ENCODE assay signal across 14 cellular contexts in the genomic region with DNA sequence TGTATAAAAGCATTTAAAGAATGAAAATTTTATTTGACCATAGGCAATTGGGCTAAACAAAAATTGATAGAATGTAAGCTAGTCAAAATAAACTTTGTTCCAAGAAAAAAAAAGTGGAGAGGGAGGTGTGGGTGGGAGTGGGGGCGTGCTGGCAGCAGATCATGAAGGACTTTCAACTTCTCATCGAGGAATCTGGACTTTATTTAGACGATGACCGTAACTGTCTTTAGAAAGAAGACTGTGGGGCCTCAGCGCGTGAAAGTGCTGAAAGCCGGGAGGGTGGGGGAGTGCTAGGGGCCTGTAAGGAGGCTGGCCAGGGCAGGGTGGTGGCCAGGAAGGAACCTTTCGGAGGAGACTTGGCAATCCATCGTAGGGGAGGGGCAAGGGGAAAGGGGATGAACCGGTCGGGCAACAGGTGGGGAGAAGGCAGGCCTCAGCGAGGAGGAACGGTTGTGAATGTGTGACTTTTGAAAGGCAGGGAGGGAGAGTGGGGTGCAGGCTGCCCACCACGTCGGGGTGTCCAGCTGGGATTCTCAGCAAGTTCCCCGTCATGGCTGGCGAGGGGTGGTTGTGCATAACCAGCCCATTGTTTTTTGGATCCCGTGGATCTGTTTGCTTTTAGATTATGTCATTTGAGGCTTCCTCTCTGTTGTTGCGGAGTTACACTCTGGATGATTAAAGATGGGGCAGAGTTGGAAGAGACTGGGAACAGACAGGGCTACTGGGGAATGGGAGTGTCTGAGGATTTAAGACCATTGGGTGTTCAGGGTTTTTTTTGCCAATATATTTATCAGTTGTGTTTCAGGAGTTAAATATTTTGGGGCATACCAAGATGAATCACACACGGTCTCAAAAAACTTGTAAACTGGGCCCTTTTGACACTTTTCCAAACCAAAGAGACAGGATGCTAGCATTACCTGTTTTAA. TPM values are rescaled to one million over a fixed set of nuclear protein-coding genes. Genes with fewer than 3 reads are reported as not detected.
A peak's percentile ranks its signal among the peaks of the same experiment; 100 is the strongest.
DNase-seq lines count a peak whose midpoint lies in the region; ATAC-seq and TF ChIP-seq lines count a peak whose summit lies in the region.
"Had no signal": no experiment of that assay in that cellular context is flagged by ENCODE, and none has a peak within 500 bp of the region (broad histone marks: within the 10 kb centered on the region; RNA-seq: fewer than 3 reads in every experiment).

No MANE protein-coding gene starts in this region.

- H3K9me3 Mint-ChIP-seq in activated CD4-positive, alpha-beta T cell treated with anti-CD3 and anti-CD28 coated beads, Interleukin-2, amount 10 ng/mL, durations not matched to agents 7 days and 5 days: no peaks in the 10 kb centered on the region
- H3K9me3 Mint-ChIP-seq: activated CD4-positive, alpha-beta memory T cell treated with anti-CD3 and anti-CD28 coated beads for 36 hours; dendritic cell treated with granulocyte-macrophage colony-stimulating factor and Interleukin-4, amounts not matched to agents 40 ng/mL and 50 ng/mL, for 4 days; stimulated activated naive B cell treated with anti-CD40 and anti-IgM and Interleukin-4, amounts not matched to agents 10 μg/mL and 1 μg/mL and 100 μg/mL, for 72 hours had no signal

- H3K27me3 Mint-ChIP-seq in activated CD4-positive, alpha-beta T cell treated with anti-CD3 and anti-CD28 coated beads, Interleukin-2, amount 10 ng/mL, durations not matched to agents 7 days and 5 days: peaks cover 19% of the 10 kb centered on the region

- H3K27me3 ChIP-seq in hepatocyte (no peaks in the 10 kb centered on the region), neuronal stem cell (ENCODE audit: control insufficient read depth in 3 of 3, insufficient read depth in 3 of 3, low read depth in 1 of 3, low read length in 3 of 3) (no peaks in the 10 kb centered on the region), gastrocnemius medialis (peaks cover 0 to 8% (median 0%) of the 10 kb centered on the region in 3 donors)

- H3K4ac ChIP-seq in neuronal stem cell (ENCODE audit: low read length): no peak overlapping the region

- 36% methylated on average over 16 of the region's 20 CpGs for WGBS in hepatocyte (ENCODE audit: low lambda C conversion rate, missing lambda C conversion rate)
- no CpG with 5 or more reads among the region's 20 CpGs for WGBS in neuronal stem cell (ENCODE audit: extremely low coverage in 2 of 2, insufficient read length in 2 of 2, insufficient replicate concordance in 1 of 2), 2 donors

- H4K91ac ChIP-seq in neuronal stem cell (ENCODE audit: low read depth, low read length, poor library complexity): no peak overlapping the region

- H3K14ac ChIP-seq in neuronal stem cell (ENCODE audit: low read length): no peak overlapping the region

- H3K4me1 ChIP-seq in hepatocyte (ENCODE audit: insufficient read depth) (peaks cover 20% of the 10 kb centered on the region), neuronal stem cell (ENCODE audit: control insufficient read depth in 2 of 2, insufficient read depth in 1 of 2, low read depth in 1 of 2, low read length in 2 of 2) (peaks cover 28% of the 10 kb centered on the region in 2 donors), gastrocnemius medialis (peaks cover 0 to 3% of the 10 kb centered on the region in 2 donors)

- peaks cover 74% of the 10 kb centered on the region for H3K79me2 ChIP-seq in hepatocyte

- ATAC-seq in HG03469 (IDR thresholded peaks at IDR 0.05; ENCODE audit: unreplicated experiment) (no peak), gastrocnemius medialis (no peak)
- ATAC-seq: HCT116; stimulated activated naive B cell treated with anti-CD40 and anti-IgM and Interleukin-4, amounts not matched to agents 10 μg/mL and 1 μg/mL and 100 μg/mL, for 72 hours had no signal

- peaks cover 9% of the 10 kb centered on the region for H3K79me1 ChIP-seq in neuronal stem cell (ENCODE audit: low read depth, low read length)

- DNase-seq in AG10803 (ENCODE audit: low read depth): peak; percentile 96
- DNase-seq in NCI-H226: peak; percentile 14
- DNase-seq in hepatocyte (ENCODE audit: low spot score): peak; percentile 44
- DNase-seq in neuronal stem cell (ENCODE audit: low spot score): no peak
- no peak for DNase-seq in gastrocnemius medialis
- no peak for DNase-seq in activated CD4-positive, alpha-beta T cell treated with anti-CD3 and anti-CD28 coated beads, Interleukin-2, amount 10 ng/mL, durations not matched to agents 7 days and 5 days
- DNase-seq in HuH-7 (ENCODE audit: low spot score): no peak
- DNase-seq: activated CD4-positive, alpha-beta memory T cell treated with anti-CD3 and anti-CD28 coated beads for 36 hours; activated naive CD4-positive, alpha-beta T cell treated with Interleukin-2 at 50 U/mL for 16 hours; C1 segment of cervical spinal cord; stimulated activated naive B cell treated with anti-CD40 and anti-IgM and Interleukin-4, amounts not matched to agents 10 μg/mL and 1 μg/mL and 100 μg/mL, for 72 hours had no signal

- H3K4me2 ChIP-seq in hepatocyte: peak overlapping the region; percentile 69
- no peak overlapping the region for H3K4me2 ChIP-seq in neuronal stem cell (ENCODE audit: insufficient read depth, low read length, poor library complexity, severe bottlenecking)

- no peak overlapping the region for H2BK5ac ChIP-seq in neuronal stem cell (ENCODE audit: low read length)

- intact Hi-C loops in gastrocnemius medialis (cut with DNase I; ENCODE audit: low total_unique reads): no loop called here

- no peak overlapping the region for H3K27ac Mint-ChIP-seq in activated CD4-positive, alpha-beta T cell treated with anti-CD3 and anti-CD28 coated beads, Interleukin-2, amount 10 ng/mL, durations not matched to agents 7 days and 5 days
- H3K27ac Mint-ChIP-seq: activated CD4-positive, alpha-beta memory T cell treated with anti-CD3 and anti-CD28 coated beads for 36 hours; dendritic cell treated with granulocyte-macrophage colony-stimulating factor and Interleukin-4, amounts not matched to agents 40 ng/mL and 50 ng/mL, for 4 days; stimulated activated naive B cell treated with anti-CD40 and anti-IgM and Interleukin-4, amounts not matched to agents 10 μg/mL and 1 μg/mL and 100 μg/mL, for 72 hours had no signal

- no peak overlapping the region for H4K8ac ChIP-seq in neuronal stem cell (ENCODE audit: low read depth, low read length)

- no peak for TF ChIP-seq CTCF in AG10803 (conservative IDR thresholded peaks at IDR 0.05; ENCODE audit: low read length)
- no peak for TF ChIP-seq CTCF in hepatocyte (IDR thresholded peaks at IDR 0.05; ENCODE audit: poor library complexity)
- TF ChIP-seq CTCF in gastrocnemius medialis (IDR thresholded peaks at IDR 0.05 in 4 of 5, conservative IDR thresholded peaks at IDR 0.05 in 1 of 5): no peak

- H3K18ac ChIP-seq in neuronal stem cell (ENCODE audit: low read length): peak overlapping the region; percentile 39

- POLR2A ChIA-PET in activated CD4-positive, alpha-beta T cell treated with anti-CD3 and anti-CD28 coated beads, Interleukin-2, amount 10 ng/mL, durations not matched to agents 7 days and 5 days (lab: Charles Lee): no interaction called here

- 0 out of 2 replicates have a peak overlapping the region, but pooled peaks have one; percentile 7 for H3K4me3 ChIP-seq in AG10803 (ENCODE audit: low read length)
- no peak overlapping the region for H3K4me3 ChIP-seq in hepatocyte
- no peak overlapping the region for H3K4me3 ChIP-seq in neuronal stem cell (ENCODE audit: low read length in 2 of 2)
- no peak overlapping the region for H3K4me3 ChIP-seq in gastrocnemius medialis

- no peak overlapping the region for H3K9ac ChIP-seq in neuronal stem cell (ENCODE audit: low read depth, low read length, poor library complexity)

- no peaks in the 10 kb centered on the region for H3K36me3 Mint-ChIP-seq in activated CD4-positive, alpha-beta T cell treated with anti-CD3 and anti-CD28 coated beads, Interleukin-2, amount 10 ng/mL, durations not matched to agents 7 days and 5 days (ENCODE audit: low read depth)
- H3K36me3 Mint-ChIP-seq: activated CD4-positive, alpha-beta memory T cell treated with anti-CD3 and anti-CD28 coated beads for 36 hours had no signal

- H3K27ac ChIP-seq in hepatocyte (peak overlapping the region; percentile 33), neuronal stem cell (replicated peaks; ENCODE audit: low read length) (peak overlapping the region; percentile 86), gastrocnemius medialis (no peak overlapping the region)

- H3K9me2 ChIP-seq in hepatocyte (replicated peaks; ENCODE audit: insufficient read depth): no peaks in the 10 kb centered on the region

- H3K23ac ChIP-seq in neuronal stem cell (ENCODE audit: low read depth, low read length, poor library complexity): no peak overlapping the region

- no peaks in the 10 kb centered on the region for H3K4me1 Mint-ChIP-seq in activated CD4-positive, alpha-beta T cell treated with anti-CD3 and anti-CD28 coated beads, Interleukin-2, amount 10 ng/mL, durations not matched to agents 7 days and 5 days

- CTCF ChIA-PET in activated CD4-positive, alpha-beta T cell treated with anti-CD3 and anti-CD28 coated beads, Interleukin-2, amount 10 ng/mL, durations not matched to agents 7 days and 5 days (lab: Charles Lee): interaction anchor here (0.6 kb wide), 1 partner anchor 112 kb away, joined by 3 read pairs; no protein-coding TSS in a partner anchor

- no peak overlapping the region for H2AFZ ChIP-seq in hepatocyte
- peak overlapping the region; percentile 45 for H2AFZ ChIP-seq in neuronal stem cell (ENCODE audit: low read length)

- no peak overlapping the region for H2AK5ac ChIP-seq in neuronal stem cell (ENCODE audit: low read depth, low read length)

- TF ChIP-seq POLR2A in gastrocnemius medialis (IDR thresholded peaks at IDR 0.05): no peak

- H3K9me3 ChIP-seq in hepatocyte (ENCODE audit: low read depth) (no peaks in the 10 kb centered on the region), neuronal stem cell (replicated peaks in 1 of 2; ENCODE audit: control insufficient read depth in 2 of 2, insufficient read depth in 1 of 2, low read depth in 1 of 2, low read length in 2 of 2) (peaks cover 5 to 22% of the 10 kb centered on the region in 2 donors), gastrocnemius medialis (no peaks in the 10 kb centered on the region)

- no peaks in the 10 kb centered on the region for H4K20me1 ChIP-seq in hepatocyte (ENCODE audit: insufficient read depth, poor library complexity, severe bottlenecking)

- H2BK12ac ChIP-seq in neuronal stem cell (ENCODE audit: low read length): no peak overlapping the region

- H3K4me3 Mint-ChIP-seq in activated CD4-positive, alpha-beta T cell treated with anti-CD3 and anti-CD28 coated beads, Interleukin-2, amount 10 ng/mL, durations not matched to agents 7 days and 5 days: no peak overlapping the region
- H3K4me3 Mint-ChIP-seq: activated CD4-positive, alpha-beta memory T cell treated with anti-CD3 and anti-CD28 coated beads for 36 hours; dendritic cell treated with granulocyte-macrophage colony-stimulating factor and Interleukin-4, amounts not matched to agents 40 ng/mL and 50 ng/mL, for 4 days; stimulated activated naive B cell treated with anti-CD40 and anti-IgM and Interleukin-4, amounts not matched to agents 10 μg/mL and 1 μg/mL and 100 μg/mL, for 72 hours had no signal

- H3K36me3 ChIP-seq in hepatocyte (replicated peaks; ENCODE audit: insufficient read depth, low read depth) (no peaks in the 10 kb centered on the region), neuronal stem cell (replicated peaks in 1 of 2; ENCODE audit: control insufficient read depth in 2 of 2, insufficient read depth in 2 of 2, low read length in 2 of 2) (peaks cover 0 to 20% of the 10 kb centered on the region in 2 donors), gastrocnemius medialis (no peaks in the 10 kb centered on the region)

- H2BK15ac ChIP-seq in neuronal stem cell (ENCODE audit: low read length): no peak overlapping the region

- H2BK120ac ChIP-seq in neuronal stem cell (ENCODE audit: low read depth, low read length): no peak overlapping the region

- in situ Hi-C loops in gastrocnemius medialis (cut with MboI; ENCODE audit: low sequenced_read_pairs in 4 of 4): no loop called here

RNA-seq across cellular contexts. Expression of gene HUNK, which starts 35.5 kb away (rescaled TPM):
- total RNA-seq in hepatocyte (4.4 and 7.1 TPM in 2 replicates), gastrocnemius medialis (under 1 TPM in 1 of 4 donors, not detected in 3; 0.13 TPM)
- polyA plus RNA-seq in hepatocyte: 7.3 and 10.8 TPM in 2 replicates
- 5.4 TPM for polyA plus RNA-seq in neuronal stem cell (2013, experiment 1 of 2)
- polyA plus RNA-seq in neuronal stem cell (2013, experiment 2 of 2): 5.4 TPM
- total RNA-seq in activated CD4-positive, alpha-beta T cell treated with anti-CD3 and anti-CD28 coated beads, Interleukin-2, amount 10 ng/mL, durations not matched to agents 7 days and 5 days: under 1 TPM; 0.15 to 0.17 TPM

Comparison
In these comparisons a context has a peak if more than half of its experiments do, and no peak if none do; other contexts are left out.
1. DNase-seq: peak in AG10803 (single experiment), NCI-H226 (single experiment) and hepatocyte (single experiment); none in neuronal stem cell (single experiment), gastrocnemius medialis (0 of 2), activated CD4-positive, alpha-beta T cell treated with anti-CD3 and anti-CD28 coated beads, Interleukin-2, amount 10 ng/mL, durations not matched to agents 7 days and 5 days (single experiment) and HuH-7 (single experiment).
2. H3K27ac ChIP-seq: peak in hepatocyte (single experiment) and neuronal stem cell (single experiment); none in gastrocnemius medialis (0 of 4).